In genomic region chr10:11017575-11018425, GRCh38 we compare ENCODE assay signal across 9 cellular contexts. TPM values are rescaled to one million over a fixed set of nuclear protein-coding genes. Genes with fewer than 3 reads are reported as not detected.
DNase-seq lines count a peak whose midpoint lies in the region; ATAC-seq and TF ChIP-seq lines count a peak whose summit lies in the region.
"Had no signal": no experiment of that assay in that cellular context is flagged by ENCODE, and none has a peak within 500 bp of the region (broad histone marks: within the 10 kb centered on the region; RNA-seq: fewer than 3 reads in every experiment).

Gene CELF2 (plus strand): TSS chr10:11017872. CDS start chr10:11018090, 218 bp downstream.

- H3K4me3 ChIP-seq in astrocyte of the cerebellum (ENCODE audit: low read depth, low read length): peak within 1 kb of the TSS; percentile 49
- peak within 1 kb of the TSS; percentile 63 to 94 (median 87) for H3K4me3 ChIP-seq in sigmoid colon

- ATAC-seq in HG03108 (IDR thresholded peaks at IDR 0.05; ENCODE audit: unreplicated experiment): peak; percentile 83

- WGBS in sigmoid colon, 2 donors: 1% methylated on average over 132 of the region's 132 CpGs

- intact Hi-C loops in T-helper 1 cell treated with Interleukin-12 subunit alpha and Interleukin-12 subunit beta and Interleukin-4 antibody, amounts not matched to agents 30 ng/mL and 1 ng/mL, for 36 hours (cut with micrococcal nuclease): loop anchor here (2.0 to 10.0 kb wide), 3 partner anchors 161 to 317 kb away; no protein-coding TSS in a partner anchor
- intact Hi-C loops in sigmoid colon (cut with DNase I): loop anchor here (2.0 to 5.0 kb wide), 3 partner anchors 105 to 220 kb away; no protein-coding TSS in a partner anchor

- in situ Hi-C loops in astrocyte of the cerebellum (cut with HindIII; ENCODE audit: low sequenced_read_pairs): loop anchor here (5.0 kb wide), 1 partner anchor 155 kb away; no protein-coding TSS in a partner anchor

- H3K27me3 ChIP-seq in sigmoid colon: no peaks in the 10 kb centered on the region

- TF ChIP-seq POLR2A in sigmoid colon (IDR thresholded peaks at IDR 0.05): no peak

- DNase-seq in NCI-H524 (lab: John Stamatoyannopoulos, UW): peak; percentile 23 to 61
- DNase-seq in NCI-H524 treated with DMSO at 0.1 percent for 48 hours (lab: John Stamatoyannopoulos, UW): no peak
- DNase-seq in astrocyte of the cerebellum (ENCODE audit: low read depth): no peak
- DNase-seq in iPS DF 19.7 (ENCODE audit: low read depth, low spot score): peak; percentile 17
- DNase-seq in sigmoid colon: peak; percentile 81
- no peak for DNase-seq in 8988T
- DNase-seq: DND-41 had no signal

- no peaks in the 10 kb centered on the region for H3K9me3 ChIP-seq in sigmoid colon

- no peak for TF ChIP-seq EP300 in sigmoid colon (IDR thresholded peaks at IDR 0.05)

- H3K4me1 ChIP-seq in sigmoid colon: peaks cover 0 to 22% (median 8%) of the 10 kb centered on the region in 4 donors

- TF ChIP-seq CTCF in astrocyte of the cerebellum (IDR thresholded peaks at IDR 0.05; ENCODE audit: low read depth, low read length, missing control alignments) (no peak), sigmoid colon (IDR thresholded peaks at IDR 0.05) (no peak)

- H3K36me3 ChIP-seq in sigmoid colon: no peaks in the 10 kb centered on the region

- peak within 1 kb of the TSS; percentile 79 to 89 (median 85) for H3K27ac ChIP-seq in sigmoid colon

RNA-seq across cellular contexts. Expression of gene CELF2, which starts in this region (rescaled TPM):
- total RNA-seq in T-helper 1 cell treated with Interleukin-12 subunit alpha and Interleukin-12 subunit beta and Interleukin-4 antibody, amounts not matched to agents 30 ng/mL and 1 ng/mL, for 36 hours: 155 and 162 TPM in 2 replicates
- 10 to 100 TPM; 48.9 to 83.1 (median 60.3) TPM for total RNA-seq in sigmoid colon
- polyA plus RNA-seq in sigmoid colon: 10 to 100 TPM in 2 of 3 donors, 1 to 10 TPM in 1; 6.0 to 27.5 (median 12.6) TPM

Comparison
In these comparisons a context has a peak if more than half of its experiments do, and no peak if none do; other contexts are left out.
1. DNase-seq: peak in NCI-H524 (2 of 2), iPS DF 19.7 (single experiment) and sigmoid colon (single experiment); none in NCI-H524 treated with DMSO at 0.1 percent for 48 hours (single experiment), astrocyte of the cerebellum (single experiment) and 8988T (single experiment).